In the genomic region with DNA sequence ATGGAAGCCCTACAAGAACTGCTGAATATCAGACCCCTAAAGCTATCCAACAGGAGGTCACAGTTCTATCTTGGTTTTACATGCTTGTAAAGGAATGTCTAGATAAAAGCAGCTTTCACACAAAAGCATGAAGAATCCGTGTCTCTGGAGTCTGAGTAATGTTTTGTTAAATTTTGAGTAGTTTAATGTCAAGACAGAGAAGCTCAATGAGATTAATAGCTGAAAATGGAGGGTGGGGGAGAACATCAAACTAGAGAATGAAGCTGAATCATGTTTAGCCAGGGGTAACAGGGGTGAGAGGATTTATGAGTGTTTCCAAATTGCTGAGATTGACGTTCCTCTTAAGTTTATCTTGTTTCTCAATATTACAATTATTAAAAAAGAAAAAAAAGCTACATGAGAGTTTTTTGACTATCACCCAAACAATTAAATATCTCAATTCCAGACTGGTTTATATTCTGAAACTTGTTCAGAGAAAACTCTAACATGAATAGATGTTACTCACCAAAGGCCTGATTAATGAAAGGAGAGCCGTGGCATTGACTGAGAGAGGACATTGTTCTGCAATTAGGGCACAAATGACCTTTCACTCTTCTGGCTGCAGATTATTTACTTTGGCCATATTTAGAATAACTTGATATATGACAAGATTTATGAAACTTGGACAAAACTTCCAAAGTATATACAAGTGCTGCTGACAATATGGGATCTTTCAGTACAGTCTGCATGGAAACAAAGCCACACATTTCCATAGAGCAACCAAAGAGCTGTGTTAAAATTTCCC, we compare ENCODE assay signal across 24 cellular contexts.
DNase-seq lines count a peak whose midpoint lies in the region; TF ChIP-seq lines count a peak whose summit lies in the region.
"Had no signal": no experiment of that assay in that cellular context is flagged by ENCODE, and none has a peak within 500 bp of the region (broad histone marks: within the 10 kb centered on the region; RNA-seq: fewer than 3 reads in every experiment).

No MANE protein-coding gene starts in this region.

- DNase-seq in M059J (ENCODE audit: low read depth) (peak; percentile 60), brain microvascular endothelial cell (peak; percentile 62), hepatic stellate cell (ENCODE audit: low spot score) (peak; percentile 9), skeletal muscle cell (ENCODE audit: low read depth) (peak; percentile 35), NCI-H1092 (lab: John Stamatoyannopoulos, UW) (no peak), GM19240 (ENCODE audit: insufficient read length, low spot score) (no peak), NCI-H774 (lab: John Stamatoyannopoulos, UW) (no peak)
- DNase-seq: activated CD4-positive, alpha-beta T cell treated with anti-CD3 and anti-CD28 coated beads for 36 hours; activated CD8-positive, alpha-beta memory T cell treated with anti-CD3 and anti-CD28 coated beads for 24 hours; activated naive CD4-positive, alpha-beta T cell treated with anti-CD3 and anti-CD28 coated beads for 36 hours; activated T-cell treated with anti-CD3 and anti-CD28 coated beads, Interleukin-2, amount 50 U/mL, for 4 hours; anterior cingulate cortex; CD4-positive, alpha-beta T cell; immature natural killer cell; Kasumi-1; NCI-H1092 treated with DMSO at 0.1 percent for 48 hours; NCI-H1930; NCI-H748 treated with DMSO at 0.1 percent for 48 hours; PC-9; psoas muscle; small intestine; stimulated activated CD4-positive, alpha-beta T cell treated with anti-CD3 and anti-CD28 coated beads, Interleukin-2, amount 100 ng/mL, for 24 hours had no signal

- no peaks in the 10 kb centered on the region for H3K27me3 ChIP-seq in brain microvascular endothelial cell (replicated peaks)

- in situ Hi-C loops in brain microvascular endothelial cell (cut with HindIII; ENCODE audit: low pct_ligation_motif_present, low sequenced_read_pairs), result no loop called here

- no peak for TF ChIP-seq CTCF in brain microvascular endothelial cell (IDR thresholded peaks at IDR 0.05; ENCODE audit: low read depth, low read length, missing control alignments)

- H3K27ac ChIP-seq in brain microvascular endothelial cell, result peak overlapping the region; percentile 66
- H3K27ac ChIP-seq: PC-9, psoas muscle, thoracic aorta had no signal

- H3K4me3 ChIP-seq in brain microvascular endothelial cell (ENCODE audit: low read depth, low read length) (no peak overlapping the region), skeletal muscle cell (ENCODE audit: low read depth, low read length) (no peak overlapping the region)
- H3K4me3 ChIP-seq: GM12878, PC-9, psoas muscle, thoracic aorta had no signal

- no peaks in the 10 kb centered on the region for H3K36me3 ChIP-seq in brain microvascular endothelial cell (replicated peaks)
- H3K36me3 ChIP-seq: thoracic aorta had no signal

Comparison
In these comparisons a context has a peak if more than half of its experiments do, and no peak if none do; other contexts are left out.
1. DNase-seq: peak in M059J (single experiment), brain microvascular endothelial cell (single experiment), hepatic stellate cell (single experiment) and skeletal muscle cell (single experiment); none in NCI-H1092 (single experiment), GM19240 (single experiment) and NCI-H774 (single experiment).